In genomic region chr3:176491084-176491483, GRCh38 we compare ENCODE assay signal across 26 cellular contexts.
"Had no signal": no experiment of that assay in that cellular context is flagged by ENCODE, and none has a peak within 500 bp of the region (broad histone marks: within the 10 kb centered on the region; RNA-seq: fewer than 3 reads in every experiment).

No MANE protein-coding gene starts in this region.

- H3K4me3 ChIP-seq: stomach, suprapubic skin, testis, thoracic aorta, thyroid gland, tibial artery, tibial nerve, transverse colon, upper lobe of left lung, upper lobe of right lung, uterus, vagina had no signal

- H3K27me3 ChIP-seq: stomach, suprapubic skin, testis, thyroid gland, tibial artery, tibial nerve, transverse colon, upper lobe of left lung, upper lobe of right lung, uterus, vagina had no signal

- DNase-seq: stimulated activated CD4-positive, alpha-beta T cell treated with anti-CD3 and anti-CD28 coated beads, Interleukin-2, amount 100 ng/mL, for 48 hours; stimulated activated CD4-positive, alpha-beta T cell treated with anti-CD3 and anti-CD28 coated beads, Interleukin-4, amount 100 ng/mL, for 1 hour; stimulated activated CD4-positive, alpha-beta T cell treated with anti-CD3 and anti-CD28 coated beads, Interleukin-4, amount 100 ng/mL, for 24 hours; stimulated activated CD4-positive, alpha-beta T cell treated with anti-CD3 and anti-CD28 coated beads, Interleukin-4, amount 100 ng/mL, for 4 hours; stimulated activated CD8-positive, alpha-beta memory T cell treated with anti-CD3 and anti-CD28 coated beads, Interleukin-4, amount 100 ng/mL, for 48 hours; stimulated activated naive B cell treated with anti-CD40 and anti-IgM and Interleukin-4, amounts not matched to agents 10 μg/mL and 1 μg/mL and 100 μg/mL, for 72 hours; stimulated activated naive CD4-positive, alpha-beta T cell; stimulated activated naive CD4-positive, alpha-beta T cell treated with Interleukin-2 at 50 U/mL for 16 hours; stimulated activated naive CD8-positive, alpha-beta T cell treated with anti-CD3 and anti-CD28 coated beads, Interleukin-15, amount 100 ng/mL, for 72 hours; stimulated activated naive CD8-positive, alpha-beta T cell treated with anti-CD3 and anti-CD28 coated beads, Interleukin-15, Interleukin-2, amounts not matched to agents 100 U/mL and 50 U/mL, for 24 hours; stomach; substantia nigra; testis; thyroid gland; tibial artery; transverse colon; trophoblast cell; upper lobe of left lung; upper lobe of right lung; uterus had no signal

- H3K9me3 ChIP-seq: stomach, suprapubic skin, testis, thoracic aorta, thyroid gland, tibial artery, tibial nerve, transverse colon, upper lobe of left lung, upper lobe of right lung, uterus, vagina had no signal

- ATAC-seq: stimulated activated effector memory CD8-positive, alpha-beta T cell treated with anti-CD3 and anti-CD28 coated beads, Interleukin-12 subunit alpha, Interleukin-12 subunit beta, amount 100 ng/mL, for 72 hours; stimulated activated memory B cell treated with anti-CD40 and anti-IgM and Interleukin-4, amounts not matched to agents 10 μg/mL and 1 μg/mL and 100 μg/mL, for 72 hours; stimulated activated naive B cell treated with anti-CD40 and anti-IgM and Interleukin-4, amounts not matched to agents 10 μg/mL and 1 μg/mL and 100 μg/mL, for 72 hours; stimulated activated naive CD8-positive, alpha-beta T cell treated with anti-CD3 and anti-CD28 coated beads, Interleukin-15, amount 100 ng/mL, for 72 hours; stimulated activated naive CD8-positive, alpha-beta T cell treated with anti-CD3 and anti-CD28 coated beads, Interleukin-15, Interleukin-2, amounts not matched to agents 100 U/mL and 50 U/mL, for 24 hours; upper lobe of right lung had no signal

- H3K4me1 ChIP-seq: stomach, suprapubic skin, testis, thyroid gland, tibial artery, tibial nerve, transverse colon, upper lobe of left lung, upper lobe of right lung, uterus, vagina had no signal

- H3K36me3 ChIP-seq: stomach, suprapubic skin, thoracic aorta, thyroid gland, tibial artery, tibial nerve, transverse colon, upper lobe of left lung, upper lobe of right lung, uterus, vagina had no signal

- H3K27ac ChIP-seq: stomach, suprapubic skin, testis, thoracic aorta, thyroid gland, tibial artery, tibial nerve, transverse colon, upper lobe of left lung, upper lobe of right lung, uterus, vagina had no signal
